Comparison of ENCODE assay signal across 26 cellular contexts in genomic region chr6:155033021-155033801, GRCh38.
"Had no signal": no experiment of that assay in that cellular context is flagged by ENCODE, and none has a peak within 500 bp of the region (broad histone marks: within the 10 kb centered on the region; RNA-seq: fewer than 3 reads in every experiment).

No MANE protein-coding gene starts in this region.

- H3K4me3 Mint-ChIP-seq: activated naive CD4-positive, alpha-beta T cell treated with anti-CD3 and anti-CD28 coated beads for 36 hours; activated naive CD8-positive, alpha-beta T cell treated with anti-CD3 and anti-CD28 coated beads for 36 hours; brain; nephron progenitor cell had no signal

- H3K36me3 Mint-ChIP-seq: activated naive CD8-positive, alpha-beta T cell treated with anti-CD3 and anti-CD28 coated beads for 36 hours had no signal

- DNase-seq: activated CD4-positive, alpha-beta T cell treated with anti-CD3 and anti-CD28 coated beads for 48 hours; activated CD4-positive, alpha-beta T cell treated with anti-CD3 and anti-CD28 coated beads, Interleukin-2, amount 50 U/mL, for 48 hours; activated CD8-positive, alpha-beta memory T cell treated with anti-CD3 and anti-CD28 coated beads for 24 hours; activated effector memory CD4-positive, alpha-beta T cell treated with Interleukin-2 at 50 U/mL for 16 hours; activated naive CD4-positive, alpha-beta T cell treated with anti-CD3 and anti-CD28 coated beads for 36 hours; activated naive CD8-positive, alpha-beta T cell treated with anti-CD3 and anti-CD28 coated beads for 36 hours; cortex of kidney; foreskin fibroblast; heart right ventricle; left lung; mesendoderm; nephron progenitor cell; right lobe of liver; stimulated activated CD4-positive, alpha-beta T cell treated with anti-CD3 and anti-CD28 coated beads, Interleukin-2, amount 100 ng/mL, for 48 hours; stimulated activated naive CD4-positive, alpha-beta T cell treated with Interleukin-2 at 50 U/mL for 16 hours; T-helper 1 cell; testis; upper lobe of left lung had no signal

- H3K4me1 ChIP-seq: adrenal gland, ascending aorta, heart right ventricle, left lung, right lobe of liver, testis, upper lobe of left lung had no signal

- H3K27ac Mint-ChIP-seq: activated naive CD4-positive, alpha-beta T cell treated with anti-CD3 and anti-CD28 coated beads for 36 hours; activated naive CD8-positive, alpha-beta T cell treated with anti-CD3 and anti-CD28 coated beads for 36 hours; brain had no signal

- ATAC-seq: activated CD4-positive, CD25-positive, alpha-beta regulatory T cell treated with anti-CD3 and anti-CD28 coated beads, Interleukin-2, amount 50 U/mL, for 24 hours; heart right ventricle; left lung; right lobe of liver had no signal

- H3K4me1 Mint-ChIP-seq: activated naive CD8-positive, alpha-beta T cell treated with anti-CD3 and anti-CD28 coated beads for 36 hours; nephron progenitor cell had no signal

- H3K4me3 ChIP-seq: adrenal gland, ascending aorta, heart right ventricle, left lung, lung, right lobe of liver, testis, upper lobe of left lung, vagina had no signal

- H3K27me3 Mint-ChIP-seq: brain had no signal

- H3K9me3 Mint-ChIP-seq: activated naive CD4-positive, alpha-beta T cell treated with anti-CD3 and anti-CD28 coated beads for 36 hours; activated naive CD8-positive, alpha-beta T cell treated with anti-CD3 and anti-CD28 coated beads for 36 hours had no signal

- H3K9me3 ChIP-seq: adrenal gland, heart right ventricle, left lung, neutrophil, right lobe of liver, testis, upper lobe of left lung, vagina had no signal

- H3K27me3 ChIP-seq: adrenal gland, ascending aorta, heart right ventricle, left lung, neutrophil, right lobe of liver, testis, upper lobe of left lung, vagina had no signal

- H3K36me3 ChIP-seq: adrenal gland, ascending aorta, heart right ventricle, left lung, neutrophil, right lobe of liver, upper lobe of left lung, vagina had no signal

- H3K27ac ChIP-seq: adrenal gland, ascending aorta, heart right ventricle, left lung, neutrophil, right lobe of liver, testis, upper lobe of left lung, vagina, VCaP had no signal
